20 cellular contexts compared by ENCODE assay signal in genomic region chr13:52446265-52446664, GRCh38.
"Had no signal": no experiment of that assay in that cellular context is flagged by ENCODE, and none has a peak within 500 bp of the region (broad histone marks: within the 10 kb centered on the region; RNA-seq: fewer than 3 reads in every experiment).

No MANE protein-coding gene starts in this region.

- ATAC-seq: activated T-helper 17 cell treated with anti-CD3 and anti-CD28 coated beads, Interleukin-2, amount 50 U/mL, for 72 hours; left lobe of liver; natural killer cell; right cardiac atrium; stimulated activated memory B cell treated with anti-CD40 and anti-IgM and Interleukin-4, amounts not matched to agents 10 μg/mL and 1 μg/mL and 100 μg/mL, for 72 hours; T-cell; WTC11 had no signal

- H3K27ac Mint-ChIP-seq: activated CD4-positive, alpha-beta T cell treated with anti-CD3 and anti-CD28 coated beads, Interleukin-2, amount 10 ng/mL, durations not matched to agents 24 days and 14 days; activated naive CD4-positive, alpha-beta T cell treated with anti-CD3 and anti-CD28 coated beads, Interleukin-2, amount 10 ng/mL, durations not matched to agents 7 days and 5 days; activated T-helper 17 cell treated with anti-CD3 and anti-CD28 coated beads, Interleukin-2, amount 50 U/mL, for 72 hours; natural killer cell; progenitor cell of endocrine pancreas; stimulated activated memory B cell treated with anti-CD40 and anti-IgM and Interleukin-4, amounts not matched to agents 10 μg/mL and 1 μg/mL and 100 μg/mL, for 72 hours; T-cell; WTC11 had no signal

- H3K36me3 Mint-ChIP-seq: natural killer cell; stimulated activated memory B cell treated with anti-CD40 and anti-IgM and Interleukin-4, amounts not matched to agents 10 μg/mL and 1 μg/mL and 100 μg/mL, for 72 hours had no signal

- H3K27me3 Mint-ChIP-seq: activated CD4-positive, alpha-beta T cell treated with anti-CD3 and anti-CD28 coated beads, Interleukin-2, amount 10 ng/mL, durations not matched to agents 24 days and 14 days; activated naive CD4-positive, alpha-beta T cell treated with anti-CD3 and anti-CD28 coated beads, Interleukin-2, amount 10 ng/mL, durations not matched to agents 7 days and 5 days; activated T-helper 17 cell treated with anti-CD3 and anti-CD28 coated beads, Interleukin-2, amount 50 U/mL, for 72 hours; central memory CD8-positive, alpha-beta T cell; progenitor cell of endocrine pancreas; stimulated activated memory B cell treated with anti-CD40 and anti-IgM and Interleukin-4, amounts not matched to agents 10 μg/mL and 1 μg/mL and 100 μg/mL, for 72 hours; T-cell had no signal

- DNase-seq: activated CD4-positive, alpha-beta T cell treated with anti-CD3 and anti-CD28 coated beads, Interleukin-2, amount 10 ng/mL, durations not matched to agents 24 days and 14 days; activated naive CD4-positive, alpha-beta T cell treated with anti-CD3 and anti-CD28 coated beads, Interleukin-2, amount 10 ng/mL, durations not matched to agents 7 days and 5 days; adrenal gland; cortex of kidney; effector memory CD4-positive, alpha-beta T cell; erythroblast; foreskin fibroblast; natural killer cell; right cardiac atrium; spleen; stimulated activated CD4-positive, alpha-beta T cell treated with anti-CD3 and anti-CD28 coated beads, Interleukin-1b, Interleukin-23, amount 100 ng/mL, for 48 hours; T-cell; T1000; upper lobe of left lung had no signal

- H3K4me3 ChIP-seq: adrenal gland, spleen, upper lobe of left lung had no signal

- H3K27me3 ChIP-seq: adrenal gland, spleen, upper lobe of left lung had no signal

- H3K4me3 Mint-ChIP-seq: activated CD4-positive, alpha-beta T cell treated with anti-CD3 and anti-CD28 coated beads, Interleukin-2, amount 10 ng/mL, durations not matched to agents 24 days and 14 days; activated naive CD4-positive, alpha-beta T cell treated with anti-CD3 and anti-CD28 coated beads, Interleukin-2, amount 10 ng/mL, durations not matched to agents 7 days and 5 days; activated T-helper 17 cell treated with anti-CD3 and anti-CD28 coated beads, Interleukin-2, amount 50 U/mL, for 72 hours; central memory CD8-positive, alpha-beta T cell; natural killer cell; stimulated activated memory B cell treated with anti-CD40 and anti-IgM and Interleukin-4, amounts not matched to agents 10 μg/mL and 1 μg/mL and 100 μg/mL, for 72 hours; T-cell; WTC11 had no signal

- H3K9me3 Mint-ChIP-seq: activated CD4-positive, alpha-beta T cell treated with anti-CD3 and anti-CD28 coated beads, Interleukin-2, amount 10 ng/mL, durations not matched to agents 24 days and 14 days; activated naive CD4-positive, alpha-beta T cell treated with anti-CD3 and anti-CD28 coated beads, Interleukin-2, amount 10 ng/mL, durations not matched to agents 7 days and 5 days; activated T-helper 17 cell treated with anti-CD3 and anti-CD28 coated beads, Interleukin-2, amount 50 U/mL, for 72 hours; central memory CD8-positive, alpha-beta T cell; natural killer cell; stimulated activated memory B cell treated with anti-CD40 and anti-IgM and Interleukin-4, amounts not matched to agents 10 μg/mL and 1 μg/mL and 100 μg/mL, for 72 hours; T-cell; WTC11 had no signal

- H3K27ac ChIP-seq: adrenal gland, spleen, upper lobe of left lung had no signal

- H3K9me3 ChIP-seq: adrenal gland, spleen, upper lobe of left lung had no signal
